Comparison of ENCODE assay signal across 1 cellular context in the genomic region with DNA sequence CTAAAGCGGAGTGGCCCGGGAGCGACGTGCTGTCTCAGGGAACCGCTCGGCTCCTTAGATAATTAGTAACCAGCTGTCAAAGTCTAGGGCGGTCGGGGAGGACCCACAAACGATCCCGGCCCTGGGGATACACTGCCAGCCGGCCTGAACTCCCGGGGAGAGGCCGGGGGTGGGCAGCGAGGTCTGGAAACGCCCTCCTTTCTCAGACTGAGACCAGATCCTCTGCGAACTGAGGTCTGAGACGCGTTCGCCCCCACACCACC.
TF ChIP-seq lines count a peak whose summit lies in the region.

No MANE protein-coding gene starts in this region.

TF ChIP-seq in HepG2, 621 proteins besides CTCF, POLR2A, EP300 and RAD21 (continued from another document and continues in another):
- TF ChIP-seq, protein P1, sequence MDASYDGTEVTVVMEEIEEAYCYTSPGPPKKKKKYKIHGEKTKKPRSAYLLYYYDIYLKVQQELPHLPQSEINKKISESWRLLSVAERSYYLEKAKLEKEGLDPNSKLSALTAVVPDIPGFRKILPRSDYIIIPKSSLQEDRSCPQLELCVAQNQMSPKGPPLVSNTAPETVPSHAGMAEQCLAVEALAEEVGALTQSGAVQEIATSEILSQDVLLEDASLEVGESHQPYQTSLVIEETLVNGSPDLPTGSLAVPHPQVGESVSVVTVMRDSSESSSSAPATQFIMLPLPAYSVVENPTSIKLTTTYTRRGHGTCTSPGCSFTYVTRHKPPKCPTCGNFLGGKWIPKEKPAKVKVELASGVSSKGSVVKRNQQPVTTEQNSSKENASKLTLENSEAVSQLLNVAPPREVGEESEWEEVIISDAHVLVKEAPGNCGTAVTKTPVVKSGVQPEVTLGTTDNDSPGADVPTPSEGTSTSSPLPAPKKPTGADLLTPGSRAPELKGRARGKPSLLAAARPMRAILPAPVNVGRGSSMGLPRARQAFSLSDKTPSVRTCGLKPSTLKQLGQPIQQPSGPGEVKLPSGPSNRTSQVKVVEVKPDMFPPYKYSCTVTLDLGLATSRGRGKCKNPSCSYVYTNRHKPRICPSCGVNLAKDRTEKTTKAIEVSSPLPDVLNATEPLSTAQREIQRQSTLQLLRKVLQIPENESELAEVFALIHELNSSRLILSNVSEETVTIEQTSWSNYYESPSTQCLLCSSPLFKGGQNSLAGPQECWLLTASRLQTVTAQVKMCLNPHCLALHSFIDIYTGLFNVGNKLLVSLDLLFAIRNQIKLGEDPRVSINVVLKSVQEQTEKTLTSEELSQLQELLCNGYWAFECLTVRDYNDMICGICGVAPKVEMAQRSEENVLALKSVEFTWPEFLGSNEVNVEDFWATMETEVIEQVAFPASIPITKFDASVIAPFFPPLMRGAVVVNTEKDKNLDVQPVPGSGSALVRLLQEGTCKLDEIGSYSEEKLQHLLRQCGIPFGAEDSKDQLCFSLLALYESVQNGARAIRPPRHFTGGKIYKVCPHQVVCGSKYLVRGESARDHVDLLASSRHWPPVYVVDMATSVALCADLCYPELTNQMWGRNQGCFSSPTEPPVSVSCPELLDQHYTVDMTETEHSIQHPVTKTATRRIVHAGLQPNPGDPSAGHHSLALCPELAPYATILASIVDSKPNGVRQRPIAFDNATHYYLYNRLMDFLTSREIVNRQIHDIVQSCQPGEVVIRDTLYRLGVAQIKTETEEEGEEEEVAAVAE (CRISPR knock-in tag; IDR thresholded peaks at IDR 0.05; ENCODE audit: borderline replicate concordance) = no peak
- TF ChIP-seq ZNF335 (CRISPR knock-in tag; IDR thresholded peaks at IDR 0.05) (no peak), ZNF883 (CRISPR knock-in tag; IDR thresholded peaks at IDR 0.05; ENCODE audit: not compliant biosample characterization) (no peak), SRSF9 (IDR thresholded peaks at IDR 0.05; ENCODE audit: borderline replicate concordance, insufficient read depth, low read depth, low read length, poor library complexity, severe bottlenecking) (no peak), PLRG1 (conservative IDR thresholded peaks at IDR 0.05) (no peak), ZNF75D (CRISPR knock-in tag; IDR thresholded peaks at IDR 0.05; ENCODE audit: borderline replicate concordance) (no peak), WIZ (CRISPR knock-in tag; IDR thresholded peaks at IDR 0.05) (no peak), YEATS2 (CRISPR knock-in tag; IDR thresholded peaks at IDR 0.05; ENCODE audit: borderline replicate concordance) (no peak), POLR2AphosphoS5 (IDR thresholded peaks at IDR 0.05; ENCODE audit: low read depth, low read length) (no peak; the same call in none of the 2 replicates), ZNF788 (CRISPR knock-in tag; IDR thresholded peaks at IDR 0.05; ENCODE audit: borderline replicate concordance) (no peak), RAD51 (IDR thresholded peaks at IDR 0.05; ENCODE audit: borderline replicate concordance) (no peak), NFE2L1 (CRISPR knock-in tag; IDR thresholded peaks at IDR 0.05; ENCODE audit: borderline replicate concordance) (no peak), ZNF30 (CRISPR knock-in tag; IDR thresholded peaks at IDR 0.05) (no peak), HNRNPK (IDR thresholded peaks at IDR 0.05; ENCODE audit: low read depth, low read length, poor library complexity, severe bottlenecking) (peak; percentile 7), NCOA1 (CRISPR knock-in tag; IDR thresholded peaks at IDR 0.05) (no peak), ZNF790 (CRISPR knock-in tag; IDR thresholded peaks at IDR 0.05; ENCODE audit: borderline replicate concordance) (no peak), ZNF749 (CRISPR knock-in tag; IDR thresholded peaks at IDR 0.05; ENCODE audit: borderline replicate concordance) (no peak), ZBTB3 (CRISPR knock-in tag; IDR thresholded peaks at IDR 0.05; ENCODE audit: borderline replicate concordance, low read depth) (no peak), FLYWCH1 (CRISPR knock-in tag; IDR thresholded peaks at IDR 0.05) (no peak)
- TF ChIP-seq, protein P2, sequence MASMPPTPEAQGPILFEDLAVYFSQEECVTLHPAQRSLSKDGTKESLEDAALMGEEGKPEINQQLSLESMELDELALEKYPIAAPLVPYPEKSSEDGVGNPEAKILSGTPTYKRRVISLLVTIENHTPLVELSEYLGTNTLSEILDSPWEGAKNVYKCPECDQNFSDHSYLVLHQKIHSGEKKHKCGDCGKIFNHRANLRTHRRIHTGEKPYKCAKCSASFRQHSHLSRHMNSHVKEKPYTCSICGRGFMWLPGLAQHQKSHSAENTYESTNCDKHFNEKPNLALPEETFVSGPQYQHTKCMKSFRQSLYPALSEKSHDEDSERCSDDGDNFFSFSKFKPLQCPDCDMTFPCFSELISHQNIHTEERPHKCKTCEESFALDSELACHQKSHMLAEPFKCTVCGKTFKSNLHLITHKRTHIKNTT (CRISPR knock-in tag; IDR thresholded peaks at IDR 0.05) = no peak
- TF ChIP-seq, protein P3, sequence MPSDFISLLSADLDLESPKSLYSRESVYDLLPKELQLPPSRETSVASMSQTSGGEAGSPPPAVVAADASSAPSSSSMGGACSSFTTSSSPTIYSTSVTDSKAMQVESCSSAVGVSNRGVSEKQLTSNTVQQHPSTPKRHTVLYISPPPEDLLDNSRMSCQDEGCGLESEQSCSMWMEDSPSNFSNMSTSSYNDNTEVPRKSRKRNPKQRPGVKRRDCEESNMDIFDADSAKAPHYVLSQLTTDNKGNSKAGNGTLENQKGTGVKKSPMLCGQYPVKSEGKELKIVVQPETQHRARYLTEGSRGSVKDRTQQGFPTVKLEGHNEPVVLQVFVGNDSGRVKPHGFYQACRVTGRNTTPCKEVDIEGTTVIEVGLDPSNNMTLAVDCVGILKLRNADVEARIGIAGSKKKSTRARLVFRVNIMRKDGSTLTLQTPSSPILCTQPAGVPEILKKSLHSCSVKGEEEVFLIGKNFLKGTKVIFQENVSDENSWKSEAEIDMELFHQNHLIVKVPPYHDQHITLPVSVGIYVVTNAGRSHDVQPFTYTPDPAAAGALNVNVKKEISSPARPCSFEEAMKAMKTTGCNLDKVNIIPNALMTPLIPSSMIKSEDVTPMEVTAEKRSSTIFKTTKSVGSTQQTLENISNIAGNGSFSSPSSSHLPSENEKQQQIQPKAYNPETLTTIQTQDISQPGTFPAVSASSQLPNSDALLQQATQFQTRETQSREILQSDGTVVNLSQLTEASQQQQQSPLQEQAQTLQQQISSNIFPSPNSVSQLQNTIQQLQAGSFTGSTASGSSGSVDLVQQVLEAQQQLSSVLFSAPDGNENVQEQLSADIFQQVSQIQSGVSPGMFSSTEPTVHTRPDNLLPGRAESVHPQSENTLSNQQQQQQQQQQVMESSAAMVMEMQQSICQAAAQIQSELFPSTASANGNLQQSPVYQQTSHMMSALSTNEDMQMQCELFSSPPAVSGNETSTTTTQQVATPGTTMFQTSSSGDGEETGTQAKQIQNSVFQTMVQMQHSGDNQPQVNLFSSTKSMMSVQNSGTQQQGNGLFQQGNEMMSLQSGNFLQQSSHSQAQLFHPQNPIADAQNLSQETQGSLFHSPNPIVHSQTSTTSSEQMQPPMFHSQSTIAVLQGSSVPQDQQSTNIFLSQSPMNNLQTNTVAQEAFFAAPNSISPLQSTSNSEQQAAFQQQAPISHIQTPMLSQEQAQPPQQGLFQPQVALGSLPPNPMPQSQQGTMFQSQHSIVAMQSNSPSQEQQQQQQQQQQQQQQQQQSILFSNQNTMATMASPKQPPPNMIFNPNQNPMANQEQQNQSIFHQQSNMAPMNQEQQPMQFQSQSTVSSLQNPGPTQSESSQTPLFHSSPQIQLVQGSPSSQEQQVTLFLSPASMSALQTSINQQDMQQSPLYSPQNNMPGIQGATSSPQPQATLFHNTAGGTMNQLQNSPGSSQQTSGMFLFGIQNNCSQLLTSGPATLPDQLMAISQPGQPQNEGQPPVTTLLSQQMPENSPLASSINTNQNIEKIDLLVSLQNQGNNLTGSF (CRISPR knock-in tag; IDR thresholded peaks at IDR 0.05) = no peak
- TF ChIP-seq, protein P4, sequence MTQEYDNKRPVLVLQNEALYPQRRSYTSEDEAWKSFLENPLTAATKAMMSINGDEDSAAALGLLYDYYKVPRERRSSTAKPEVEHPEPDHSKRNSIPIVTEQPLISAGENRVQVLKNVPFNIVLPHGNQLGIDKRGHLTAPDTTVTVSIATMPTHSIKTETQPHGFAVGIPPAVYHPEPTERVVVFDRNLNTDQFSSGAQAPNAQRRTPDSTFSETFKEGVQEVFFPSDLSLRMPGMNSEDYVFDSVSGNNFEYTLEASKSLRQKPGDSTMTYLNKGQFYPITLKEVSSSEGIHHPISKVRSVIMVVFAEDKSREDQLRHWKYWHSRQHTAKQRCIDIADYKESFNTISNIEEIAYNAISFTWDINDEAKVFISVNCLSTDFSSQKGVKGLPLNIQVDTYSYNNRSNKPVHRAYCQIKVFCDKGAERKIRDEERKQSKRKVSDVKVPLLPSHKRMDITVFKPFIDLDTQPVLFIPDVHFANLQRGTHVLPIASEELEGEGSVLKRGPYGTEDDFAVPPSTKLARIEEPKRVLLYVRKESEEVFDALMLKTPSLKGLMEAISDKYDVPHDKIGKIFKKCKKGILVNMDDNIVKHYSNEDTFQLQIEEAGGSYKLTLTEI (CRISPR knock-in tag; conservative IDR thresholded peaks at IDR 0.05) = no peak
- TF ChIP-seq, protein P5, sequence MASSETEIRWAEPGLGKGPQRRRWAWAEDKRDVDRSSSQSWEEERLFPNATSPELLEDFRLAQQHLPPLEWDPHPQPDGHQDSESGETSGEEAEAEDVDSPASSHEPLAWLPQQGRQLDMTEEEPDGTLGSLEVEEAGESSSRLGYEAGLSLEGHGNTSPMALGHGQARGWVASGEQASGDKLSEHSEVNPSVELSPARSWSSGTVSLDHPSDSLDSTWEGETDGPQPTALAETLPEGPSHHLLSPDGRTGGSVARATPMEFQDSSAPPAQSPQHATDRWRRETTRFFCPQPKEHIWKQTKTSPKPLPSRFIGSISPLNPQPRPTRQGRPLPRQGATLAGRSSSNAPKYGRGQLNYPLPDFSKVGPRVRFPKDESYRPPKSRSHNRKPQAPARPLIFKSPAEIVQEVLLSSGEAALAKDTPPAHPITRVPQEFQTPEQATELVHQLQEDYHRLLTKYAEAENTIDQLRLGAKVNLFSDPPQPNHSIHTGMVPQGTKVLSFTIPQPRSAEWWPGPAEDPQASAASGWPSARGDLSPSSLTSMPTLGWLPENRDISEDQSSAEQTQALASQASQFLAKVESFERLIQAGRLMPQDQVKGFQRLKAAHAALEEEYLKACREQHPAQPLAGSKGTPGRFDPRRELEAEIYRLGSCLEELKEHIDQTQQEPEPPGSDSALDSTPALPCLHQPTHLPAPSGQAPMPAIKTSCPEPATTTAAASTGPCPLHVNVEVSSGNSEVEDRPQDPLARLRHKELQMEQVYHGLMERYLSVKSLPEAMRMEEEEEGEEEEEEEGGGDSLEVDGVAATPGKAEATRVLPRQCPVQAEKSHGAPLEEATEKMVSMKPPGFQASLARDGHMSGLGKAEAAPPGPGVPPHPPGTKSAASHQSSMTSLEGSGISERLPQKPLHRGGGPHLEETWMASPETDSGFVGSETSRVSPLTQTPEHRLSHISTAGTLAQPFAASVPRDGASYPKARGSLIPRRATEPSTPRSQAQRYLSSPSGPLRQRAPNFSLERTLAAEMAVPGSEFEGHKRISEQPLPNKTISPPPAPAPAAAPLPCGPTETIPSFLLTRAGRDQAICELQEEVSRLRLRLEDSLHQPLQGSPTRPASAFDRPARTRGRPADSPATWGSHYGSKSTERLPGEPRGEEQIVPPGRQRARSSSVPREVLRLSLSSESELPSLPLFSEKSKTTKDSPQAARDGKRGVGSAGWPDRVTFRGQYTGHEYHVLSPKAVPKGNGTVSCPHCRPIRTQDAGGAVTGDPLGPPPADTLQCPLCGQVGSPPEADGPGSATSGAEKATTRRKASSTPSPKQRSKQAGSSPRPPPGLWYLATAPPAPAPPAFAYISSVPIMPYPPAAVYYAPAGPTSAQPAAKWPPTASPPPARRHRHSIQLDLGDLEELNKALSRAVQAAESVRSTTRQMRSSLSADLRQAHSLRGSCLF (CRISPR knock-in tag; IDR thresholded peaks at IDR 0.05; ENCODE audit: borderline replicate concordance) = no peak
- TF ChIP-seq, protein P6, sequence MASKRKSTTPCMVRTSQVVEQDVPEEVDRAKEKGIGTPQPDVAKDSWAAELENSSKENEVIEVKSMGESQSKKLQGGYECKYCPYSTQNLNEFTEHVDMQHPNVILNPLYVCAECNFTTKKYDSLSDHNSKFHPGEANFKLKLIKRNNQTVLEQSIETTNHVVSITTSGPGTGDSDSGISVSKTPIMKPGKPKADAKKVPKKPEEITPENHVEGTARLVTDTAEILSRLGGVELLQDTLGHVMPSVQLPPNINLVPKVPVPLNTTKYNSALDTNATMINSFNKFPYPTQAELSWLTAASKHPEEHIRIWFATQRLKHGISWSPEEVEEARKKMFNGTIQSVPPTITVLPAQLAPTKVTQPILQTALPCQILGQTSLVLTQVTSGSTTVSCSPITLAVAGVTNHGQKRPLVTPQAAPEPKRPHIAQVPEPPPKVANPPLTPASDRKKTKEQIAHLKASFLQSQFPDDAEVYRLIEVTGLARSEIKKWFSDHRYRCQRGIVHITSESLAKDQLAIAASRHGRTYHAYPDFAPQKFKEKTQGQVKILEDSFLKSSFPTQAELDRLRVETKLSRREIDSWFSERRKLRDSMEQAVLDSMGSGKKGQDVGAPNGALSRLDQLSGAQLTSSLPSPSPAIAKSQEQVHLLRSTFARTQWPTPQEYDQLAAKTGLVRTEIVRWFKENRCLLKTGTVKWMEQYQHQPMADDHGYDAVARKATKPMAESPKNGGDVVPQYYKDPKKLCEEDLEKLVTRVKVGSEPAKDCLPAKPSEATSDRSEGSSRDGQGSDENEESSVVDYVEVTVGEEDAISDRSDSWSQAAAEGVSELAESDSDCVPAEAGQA (IDR thresholded peaks at IDR 0.05; ENCODE audit: low read depth) = no peak
- TF ChIP-seq, protein P6 (CRISPR knock-in tag; IDR thresholded peaks at IDR 0.05; ENCODE audit: borderline replicate concordance) = no peak
- TF ChIP-seq, protein P7, sequence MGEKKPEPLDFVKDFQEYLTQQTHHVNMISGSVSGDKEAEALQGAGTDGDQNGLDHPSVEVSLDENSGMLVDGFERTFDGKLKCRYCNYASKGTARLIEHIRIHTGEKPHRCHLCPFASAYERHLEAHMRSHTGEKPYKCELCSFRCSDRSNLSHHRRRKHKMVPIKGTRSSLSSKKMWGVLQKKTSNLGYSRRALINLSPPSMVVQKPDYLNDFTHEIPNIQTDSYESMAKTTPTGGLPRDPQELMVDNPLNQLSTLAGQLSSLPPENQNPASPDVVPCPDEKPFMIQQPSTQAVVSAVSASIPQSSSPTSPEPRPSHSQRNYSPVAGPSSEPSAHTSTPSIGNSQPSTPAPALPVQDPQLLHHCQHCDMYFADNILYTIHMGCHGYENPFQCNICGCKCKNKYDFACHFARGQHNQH (CRISPR knock-in tag; IDR thresholded peaks at IDR 0.05) = peak; percentile 36; the same call in 1 of the 2 replicates
